Comparison of ENCODE assay signal across 11 cellular contexts in genomic region chr15:32908921-32909320, GRCh38.
DNase-seq lines count a peak whose midpoint lies in the region; ATAC-seq and TF ChIP-seq lines count a peak whose summit lies in the region.
"Had no signal": no experiment of that assay in that cellular context is flagged by ENCODE, and none has a peak within 500 bp of the region (broad histone marks: within the 10 kb centered on the region; RNA-seq: fewer than 3 reads in every experiment).

No MANE protein-coding gene starts in this region.

- no peaks in the 10 kb centered on the region for H3K27me3 ChIP-seq in left ventricle myocardium inferior (ENCODE audit: low read depth)
- no peaks in the 10 kb centered on the region for H3K27me3 ChIP-seq in upper lobe of right lung
- no peaks in the 10 kb centered on the region for H3K27me3 ChIP-seq in effector memory CD4-positive, alpha-beta T cell (replicated peaks; ENCODE audit: control insufficient read depth, insufficient read depth, low read length, poor library complexity, severe bottlenecking)
- H3K27me3 ChIP-seq in CD4-positive, alpha-beta memory T cell (ENCODE audit: insufficient read depth, low read length): no peaks in the 10 kb centered on the region
- H3K27me3 ChIP-seq: heart right ventricle had no signal

- H3K36me3 ChIP-seq in left ventricle myocardium inferior: no peaks in the 10 kb centered on the region
- no peaks in the 10 kb centered on the region for H3K36me3 ChIP-seq in upper lobe of right lung
- H3K36me3 ChIP-seq in effector memory CD4-positive, alpha-beta T cell (ENCODE audit: control insufficient read depth, insufficient read depth, low read length): no peaks in the 10 kb centered on the region
- H3K36me3 ChIP-seq in CD4-positive, alpha-beta memory T cell (ENCODE audit: insufficient read depth, low read length): no peaks in the 10 kb centered on the region
- H3K36me3 ChIP-seq: heart right ventricle had no signal

- peaks cover 27 to 39% (median 38%) of the 10 kb centered on the region in 3 donors for H3K4me1 Mint-ChIP-seq in IgD-negative memory B cell
- H3K4me1 Mint-ChIP-seq in CD4-positive, alpha-beta memory T cell: no peaks in the 10 kb centered on the region
- H3K4me1 Mint-ChIP-seq: activated T-helper 17 cell treated with anti-CD3 and anti-CD28 coated beads, Interleukin-2, amount 50 U/mL, for 72 hours had no signal

- peaks cover 9% of the 10 kb centered on the region for H3K36me3 Mint-ChIP-seq in IgD-negative memory B cell
- H3K36me3 Mint-ChIP-seq in CD4-positive, alpha-beta memory T cell: no peaks in the 10 kb centered on the region

- CTCF ChIA-PET in CD4-positive, alpha-beta memory T cell (lab: Charles Lee; ENCODE audit: partially characterized antibody): no interaction called here

- H3K4me3 ChIP-seq in left ventricle myocardium inferior (no peak overlapping the region), choroid plexus epithelial cell (ENCODE audit: low read depth, low read length) (no peak overlapping the region), upper lobe of right lung (no peak overlapping the region)
- no peak overlapping the region for H3K4me3 ChIP-seq in effector memory CD4-positive, alpha-beta T cell (ENCODE audit: insufficient read depth, low read depth, low read length, poor library complexity, severe bottlenecking)
- no peak overlapping the region for H3K4me3 ChIP-seq in CD4-positive, alpha-beta memory T cell (ENCODE audit: low read length in 2 of 2)
- H3K4me3 ChIP-seq: heart right ventricle had no signal

- H3K4me3 Mint-ChIP-seq in IgD-negative memory B cell: peak overlapping the region; percentile 61 to 93 (median 81)
- H3K4me3 Mint-ChIP-seq in CD4-positive, alpha-beta memory T cell: no peak overlapping the region
- H3K4me3 Mint-ChIP-seq: activated T-helper 17 cell treated with anti-CD3 and anti-CD28 coated beads, Interleukin-2, amount 50 U/mL, for 72 hours had no signal

- H3K27ac ChIP-seq in left ventricle myocardium inferior (replicated peaks) (no peak overlapping the region), upper lobe of right lung (peak overlapping the region; percentile 64)
- H3K27ac ChIP-seq in effector memory CD4-positive, alpha-beta T cell (ENCODE audit: insufficient read depth, low read length, poor library complexity, severe bottlenecking): no peak overlapping the region
- no peak overlapping the region for H3K27ac ChIP-seq in CD4-positive, alpha-beta memory T cell (ENCODE audit: low read depth, low read length)

- TF ChIP-seq CTCF in left ventricle myocardium inferior (IDR thresholded peaks at IDR 0.05; ENCODE audit: borderline replicate concordance) (no peak), choroid plexus epithelial cell (conservative IDR thresholded peaks at IDR 0.05; ENCODE audit: low read depth, low read length) (no peak), upper lobe of right lung (IDR thresholded peaks at IDR 0.05) (no peak)

- peaks cover 0 to 3% (median 0%) of the 10 kb centered on the region in 3 donors for H3K9me3 Mint-ChIP-seq in IgD-negative memory B cell
- H3K9me3 Mint-ChIP-seq in CD4-positive, alpha-beta memory T cell: no peaks in the 10 kb centered on the region
- H3K9me3 Mint-ChIP-seq: activated T-helper 17 cell treated with anti-CD3 and anti-CD28 coated beads, Interleukin-2, amount 50 U/mL, for 72 hours had no signal

- intact Hi-C loops in Right ventricle myocardium superior (cut with DNase I) (no loop called here), left ventricle myocardium inferior (cut with micrococcal nuclease) (no loop called here), upper lobe of right lung (cut with DNase I) (no loop called here)
- intact Hi-C loops in CD4-positive, alpha-beta memory T cell (cut with micrococcal nuclease): no loop called here

- H3K9me3 ChIP-seq in left ventricle myocardium inferior (replicated peaks): no peaks in the 10 kb centered on the region
- no peaks in the 10 kb centered on the region for H3K9me3 ChIP-seq in upper lobe of right lung
- no peaks in the 10 kb centered on the region for H3K9me3 ChIP-seq in effector memory CD4-positive, alpha-beta T cell (ENCODE audit: control insufficient read depth, low read length)
- no peaks in the 10 kb centered on the region for H3K9me3 ChIP-seq in CD4-positive, alpha-beta memory T cell (ENCODE audit: control insufficient read depth in 1 of 2, low read length in 2 of 2)
- H3K9me3 ChIP-seq: heart right ventricle had no signal

- peak overlapping the region in 1 of 3 donors; percentile 88 for H3K27ac Mint-ChIP-seq in IgD-negative memory B cell
- H3K27ac Mint-ChIP-seq in CD4-positive, alpha-beta memory T cell: no peak overlapping the region
- H3K27ac Mint-ChIP-seq: activated T-helper 17 cell treated with anti-CD3 and anti-CD28 coated beads, Interleukin-2, amount 50 U/mL, for 72 hours had no signal

- H3K4me1 ChIP-seq in left ventricle myocardium inferior: no peaks in the 10 kb centered on the region
- peaks cover 6% of the 10 kb centered on the region for H3K4me1 ChIP-seq in upper lobe of right lung
- no peaks in the 10 kb centered on the region for H3K4me1 ChIP-seq in effector memory CD4-positive, alpha-beta T cell (ENCODE audit: control insufficient read depth, insufficient read depth, low read length, poor library complexity, severe bottlenecking)
- no peaks in the 10 kb centered on the region for H3K4me1 ChIP-seq in CD4-positive, alpha-beta memory T cell (ENCODE audit: insufficient read depth, low read length)

- H3K27me3 Mint-ChIP-seq in IgD-negative memory B cell: peaks cover 9% of the 10 kb centered on the region
- H3K27me3 Mint-ChIP-seq in CD4-positive, alpha-beta memory T cell: no peaks in the 10 kb centered on the region
- H3K27me3 Mint-ChIP-seq: activated T-helper 17 cell treated with anti-CD3 and anti-CD28 coated beads, Interleukin-2, amount 50 U/mL, for 72 hours had no signal

- DNase-seq in Right ventricle myocardium superior: no peak
- no peak for DNase-seq in left ventricle myocardium inferior
- peak; percentile 25 for DNase-seq in choroid plexus epithelial cell (ENCODE audit: low read depth)
- DNase-seq in upper lobe of right lung: no peak
- no peak for DNase-seq in effector memory CD4-positive, alpha-beta T cell
- no peak for DNase-seq in stimulated activated CD8-positive, alpha-beta memory T cell treated with anti-CD3 and anti-CD28 coated beads, Interleukin-4, amount 100 ng/mL, for 48 hours
- no peak for DNase-seq in CD4-positive, alpha-beta memory T cell
- DNase-seq: cortex of kidney, heart right ventricle had no signal

- ATAC-seq in Right ventricle myocardium superior (ENCODE audit: poor library complexity): peak; percentile 76
- peak; percentile 48 for ATAC-seq in upper lobe of right lung
- ATAC-seq: activated T-helper 17 cell treated with anti-CD3 and anti-CD28 coated beads, Interleukin-2, amount 50 U/mL, for 72 hours had no signal

- POLR2A ChIA-PET in CD4-positive, alpha-beta memory T cell (lab: Charles Lee; ENCODE audit: partially characterized antibody): no interaction called here

Comparison
In these comparisons a context has a peak if more than half of its experiments do, and no peak if none do; other contexts are left out.
1. H3K4me3 Mint-ChIP-seq: peak in IgD-negative memory B cell (4 of 4); none in CD4-positive, alpha-beta memory T cell (0 of 8).